In genomic region chr6:123562264-123562663, GRCh38 we compare ENCODE assay signal across 33 cellular contexts.
"Had no signal": no experiment of that assay in that cellular context is flagged by ENCODE, and none has a peak within 500 bp of the region (broad histone marks: within the 10 kb centered on the region; RNA-seq: fewer than 3 reads in every experiment).

No MANE protein-coding gene starts in this region.

- H3K27ac Mint-ChIP-seq: activated CD4-positive, alpha-beta memory T cell treated with anti-CD3 and anti-CD28 coated beads for 36 hours; activated CD4-positive, alpha-beta T cell treated with anti-CD3 and anti-CD28 coated beads for 36 hours; activated CD4-positive, alpha-beta T cell treated with anti-CD3 and anti-CD28 coated beads, Interleukin-2, amount 10 ng/mL, durations not matched to agents 24 days and 14 days; activated CD8-positive, alpha-beta memory T cell treated with anti-CD3 and anti-CD28 coated beads, Interleukin-2, amount 10 ng/mL, durations not matched to agents 7 days and 5 days; activated CD8-positive, alpha-beta T cell treated with anti-CD3 and anti-CD28 coated beads, Interleukin-2, amount 10 ng/mL, durations not matched to agents 7 days and 5 days; activated naive CD4-positive, alpha-beta T cell treated with anti-CD3 and anti-CD28 coated beads, Interleukin-2, amount 10 ng/mL, durations not matched to agents 7 days and 5 days; activated naive CD4-positive, alpha-beta T cell treated with anti-CD3 and anti-CD28 coated beads, Interleukin-2, amount 50 U/mL, for 72 hours; activated naive CD8-positive, alpha-beta T cell treated with anti-CD3 and anti-CD28 coated beads, Interleukin-2, amount 10 ng/mL, durations not matched to agents 7 days and 5 days; activated T-helper 1 cell treated with anti-CD3 and anti-CD28 coated beads, Interleukin-12 subunit alpha, Interleukin-12 subunit beta, Interleukin-2, Interleukin-4 antibody, amounts not matched to agents 30 ng/mL and 10 ng/mL and 1 ng/mL, durations not matched to agents 14 hours and 24 hours and 36 hours; dendritic cell treated with granulocyte-macrophage colony-stimulating factor and Interleukin-4, amounts not matched to agents 40 ng/mL and 50 ng/mL, for 4 days; T-helper 17 cell; T-helper 2 cell treated with Interferon-gamma antibody and Interleukin-4, amounts not matched to agents 5 μg/mL and 100 μg/mL, for 36 hours had no signal

- H3K27ac ChIP-seq: brain microvascular endothelial cell, coronary artery, dorsolateral prefrontal cortex, esophagus muscularis mucosa, foreskin keratinocyte, gastroesophageal sphincter, heart right ventricle, WERI-Rb-1 had no signal

- H3K9me3 Mint-ChIP-seq: activated CD4-positive, alpha-beta T cell treated with anti-CD3 and anti-CD28 coated beads, Interleukin-2, amount 10 ng/mL, durations not matched to agents 24 days and 14 days; T-helper 2 cell treated with Interferon-gamma antibody and Interleukin-4, amounts not matched to agents 5 μg/mL and 100 μg/mL, for 36 hours had no signal

- H3K4me1 Mint-ChIP-seq: activated CD4-positive, alpha-beta T cell treated with anti-CD3 and anti-CD28 coated beads for 36 hours; activated CD4-positive, alpha-beta T cell treated with anti-CD3 and anti-CD28 coated beads, Interleukin-2, amount 10 ng/mL, durations not matched to agents 24 days and 14 days; activated CD8-positive, alpha-beta memory T cell treated with anti-CD3 and anti-CD28 coated beads, Interleukin-2, amount 10 ng/mL, durations not matched to agents 7 days and 5 days; activated naive CD4-positive, alpha-beta T cell treated with anti-CD3 and anti-CD28 coated beads, Interleukin-2, amount 10 ng/mL, durations not matched to agents 7 days and 5 days; activated naive CD8-positive, alpha-beta T cell treated with anti-CD3 and anti-CD28 coated beads, Interleukin-2, amount 10 ng/mL, durations not matched to agents 7 days and 5 days; central memory CD8-positive, alpha-beta T cell; T-helper 17 cell had no signal

- H3K36me3 ChIP-seq: brain microvascular endothelial cell, esophagus muscularis mucosa, gastroesophageal sphincter, WERI-Rb-1 had no signal

- H3K4me3 Mint-ChIP-seq: activated CD4-positive, alpha-beta memory T cell treated with anti-CD3 and anti-CD28 coated beads for 36 hours; activated CD4-positive, alpha-beta T cell treated with anti-CD3 and anti-CD28 coated beads for 36 hours; activated CD4-positive, alpha-beta T cell treated with anti-CD3 and anti-CD28 coated beads, Interleukin-2, amount 10 ng/mL, durations not matched to agents 24 days and 14 days; activated CD8-positive, alpha-beta memory T cell treated with anti-CD3 and anti-CD28 coated beads, Interleukin-2, amount 10 ng/mL, durations not matched to agents 7 days and 5 days; activated CD8-positive, alpha-beta T cell treated with anti-CD3 and anti-CD28 coated beads, Interleukin-2, amount 10 ng/mL, durations not matched to agents 7 days and 5 days; activated naive CD4-positive, alpha-beta T cell treated with anti-CD3 and anti-CD28 coated beads, Interleukin-2, amount 10 ng/mL, durations not matched to agents 7 days and 5 days; activated naive CD8-positive, alpha-beta T cell treated with anti-CD3 and anti-CD28 coated beads, Interleukin-2, amount 10 ng/mL, durations not matched to agents 7 days and 5 days; activated T-helper 1 cell treated with anti-CD3 and anti-CD28 coated beads, Interleukin-12 subunit alpha, Interleukin-12 subunit beta, Interleukin-2, Interleukin-4 antibody, amounts not matched to agents 30 ng/mL and 10 ng/mL and 1 ng/mL, durations not matched to agents 14 hours and 24 hours and 36 hours; central memory CD8-positive, alpha-beta T cell; dendritic cell treated with granulocyte-macrophage colony-stimulating factor and Interleukin-4, amounts not matched to agents 40 ng/mL and 50 ng/mL, for 4 days; T-helper 17 cell; T-helper 2 cell treated with Interferon-gamma antibody and Interleukin-4, amounts not matched to agents 5 μg/mL and 100 μg/mL, for 36 hours had no signal

- H3K4me1 ChIP-seq: esophagus muscularis mucosa, foreskin keratinocyte, gastroesophageal sphincter had no signal

- H3K4me3 ChIP-seq: coronary artery, dorsolateral prefrontal cortex, esophagus muscularis mucosa, gastroesophageal sphincter, heart right ventricle had no signal

- H3K27me3 Mint-ChIP-seq: activated CD4-positive, alpha-beta memory T cell treated with anti-CD3 and anti-CD28 coated beads for 36 hours; activated CD4-positive, alpha-beta T cell treated with anti-CD3 and anti-CD28 coated beads for 36 hours; activated CD4-positive, alpha-beta T cell treated with anti-CD3 and anti-CD28 coated beads, Interleukin-2, amount 10 ng/mL, durations not matched to agents 24 days and 14 days; activated CD8-positive, alpha-beta memory T cell treated with anti-CD3 and anti-CD28 coated beads, Interleukin-2, amount 10 ng/mL, durations not matched to agents 7 days and 5 days; activated naive CD4-positive, alpha-beta T cell treated with anti-CD3 and anti-CD28 coated beads, Interleukin-2, amount 10 ng/mL, durations not matched to agents 7 days and 5 days; activated naive CD8-positive, alpha-beta T cell treated with anti-CD3 and anti-CD28 coated beads, Interleukin-2, amount 10 ng/mL, durations not matched to agents 7 days and 5 days; central memory CD8-positive, alpha-beta T cell; dendritic cell treated with granulocyte-macrophage colony-stimulating factor and Interleukin-4, amounts not matched to agents 40 ng/mL and 50 ng/mL, for 4 days; T-helper 17 cell had no signal

- H3K27me3 ChIP-seq: brain microvascular endothelial cell, dorsolateral prefrontal cortex, esophagus muscularis mucosa, foreskin keratinocyte, gastroesophageal sphincter, heart right ventricle had no signal

- DNase-seq: activated CD4-positive, alpha-beta memory T cell treated with anti-CD3 and anti-CD28 coated beads for 36 hours; activated CD4-positive, alpha-beta T cell treated with anti-CD3 and anti-CD28 coated beads for 36 hours; activated CD4-positive, alpha-beta T cell treated with anti-CD3 and anti-CD28 coated beads, Interleukin-2, amount 10 ng/mL, durations not matched to agents 24 days and 14 days; activated CD4-positive, CD25-positive, alpha-beta regulatory T cell; activated CD4-positive, CD25-positive, alpha-beta regulatory T cell treated with anti-CD3 and anti-CD28 coated beads, Interleukin-2, amount 50 U/mL, for 72 hours; activated CD8-positive, alpha-beta memory T cell treated with anti-CD3 and anti-CD28 coated beads, Interleukin-2, amount 10 ng/mL, durations not matched to agents 7 days and 5 days; activated CD8-positive, alpha-beta memory T cell treated with anti-CD3 and anti-CD28 coated beads, Interleukin-2, amount 50 U/mL, for 4 hours; activated CD8-positive, alpha-beta T cell treated with anti-CD3 and anti-CD28 coated beads, Interleukin-2, amount 10 ng/mL, durations not matched to agents 7 days and 5 days; activated gamma-delta T cell; activated naive CD4-positive, alpha-beta T cell; activated naive CD4-positive, alpha-beta T cell treated with anti-CD3 and anti-CD28 coated beads, Interleukin-2, amount 10 ng/mL, durations not matched to agents 7 days and 5 days; activated naive CD8-positive, alpha-beta T cell treated with anti-CD3 and anti-CD28 coated beads, Interleukin-2, amount 10 ng/mL, durations not matched to agents 7 days and 5 days; activated T-cell treated with anti-CD3 and anti-CD28 coated beads, Interleukin-2, amount 50 U/mL, for 1 hour; activated T-cell treated with anti-CD3 and anti-CD28 coated beads, Interleukin-2, amount 50 U/mL, for 48 hours; anterior cingulate cortex; brain microvascular endothelial cell; dorsolateral prefrontal cortex; effector memory CD4-positive, alpha-beta T cell; erythroblast; foreskin keratinocyte; heart right ventricle; T-helper 1 cell; T-helper 17 cell; T1000; WERI-Rb-1 had no signal

- H3K36me3 Mint-ChIP-seq: activated CD4-positive, alpha-beta memory T cell treated with anti-CD3 and anti-CD28 coated beads for 36 hours; activated CD8-positive, alpha-beta memory T cell treated with anti-CD3 and anti-CD28 coated beads, Interleukin-2, amount 10 ng/mL, durations not matched to agents 7 days and 5 days; activated naive CD4-positive, alpha-beta T cell treated with anti-CD3 and anti-CD28 coated beads, Interleukin-2, amount 10 ng/mL, durations not matched to agents 7 days and 5 days; activated naive CD4-positive, alpha-beta T cell treated with anti-CD3 and anti-CD28 coated beads, Interleukin-2, amount 50 U/mL, for 72 hours; activated naive CD8-positive, alpha-beta T cell treated with anti-CD3 and anti-CD28 coated beads, Interleukin-2, amount 10 ng/mL, durations not matched to agents 7 days and 5 days had no signal

- H3K9me3 ChIP-seq: esophagus muscularis mucosa, gastroesophageal sphincter, heart right ventricle had no signal

- ATAC-seq: activated CD4-positive, alpha-beta T cell treated with anti-CD3 and anti-CD28 coated beads for 36 hours; activated CD8-positive, alpha-beta memory T cell treated with anti-CD3 and anti-CD28 coated beads, Interleukin-2, amount 10 ng/mL, durations not matched to agents 7 days and 5 days; activated CD8-positive, alpha-beta T cell treated with anti-CD3 and anti-CD28 coated beads, Interleukin-2, amount 10 ng/mL, durations not matched to agents 7 days and 5 days; activated naive CD4-positive, alpha-beta T cell treated with anti-CD3 and anti-CD28 coated beads, Interleukin-2, amount 50 U/mL, for 72 hours; foreskin keratinocyte; gastroesophageal sphincter; heart right ventricle; T-helper 17 cell had no signal
